19 cellular contexts compared by ENCODE assay signal in the genomic region with DNA sequence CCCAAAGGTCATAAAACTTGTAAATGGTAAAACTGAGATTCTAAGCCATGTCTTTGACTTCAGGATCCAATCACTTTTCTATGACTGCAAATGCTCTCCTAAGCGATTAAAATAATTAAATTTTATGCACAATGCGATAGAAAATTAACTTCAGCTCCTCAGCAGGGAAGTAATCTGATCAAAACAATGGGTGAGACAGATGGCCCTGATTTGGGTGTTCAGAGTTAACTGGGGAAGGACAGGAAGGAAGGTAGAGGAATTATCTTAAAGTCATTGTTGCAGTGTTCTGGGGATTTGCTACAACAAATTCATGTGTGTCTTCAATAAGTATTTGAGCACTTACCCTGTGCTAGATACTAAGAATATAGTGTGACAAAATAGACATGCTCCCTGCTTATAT.
DNase-seq lines count a peak whose midpoint lies in the region; ATAC-seq, FAIRE-seq and TF ChIP-seq lines count a peak whose summit lies in the region.
"Had no signal": no experiment of that assay in that cellular context is flagged by ENCODE, and none has a peak within 500 bp of the region (broad histone marks: within the 10 kb centered on the region; RNA-seq: fewer than 3 reads in every experiment).

No MANE protein-coding gene starts in this region.

- WGBS in psoas muscle, 3 donors = 70 to 85% (median 79%) methylated on average over 2 of the region's 2 CpGs

- H3K4me1 ChIP-seq in psoas muscle = no peaks in the 10 kb centered on the region
- H3K4me1 ChIP-seq: Caco-2 had no signal

- H3K36me3 ChIP-seq in psoas muscle (ENCODE audit: insufficient read depth in 1 of 2, low read depth in 1 of 2) = no peaks in the 10 kb centered on the region

- no peak for TF ChIP-seq CTCF in D721Med (IDR thresholded peaks at IDR 0.05; ENCODE audit: insufficient read depth, missing control alignments)
- no peak for TF ChIP-seq CTCF in psoas muscle (IDR thresholded peaks at IDR 0.05)

- H3K27me3 ChIP-seq in psoas muscle (ENCODE audit: insufficient read depth in 3 of 3, low read length in 2 of 3) = no peaks in the 10 kb centered on the region

- H3K27ac ChIP-seq in psoas muscle = no peak overlapping the region
- H3K27ac ChIP-seq: C4-2B, HL-60 had no signal

- H3K9me3 ChIP-seq in psoas muscle = no peaks in the 10 kb centered on the region
- H3K9me3 ChIP-seq: Caco-2 had no signal

- DNase-seq in D721Med (ENCODE audit: insufficient read length, low spot score) (no peak), NCI-H69 (lab: John Stamatoyannopoulos, UW) (peak; percentile 86), SKM-1 (lab: John Stamatoyannopoulos, UW; ENCODE audit: unreplicated experiment) (no peak), psoas muscle (no peak), GM19239 (ENCODE audit: insufficient read length, low spot score) (no peak)
- DNase-seq: AML-193; Caco-2; CD4-positive, alpha-beta T cell; DMS79 treated with DMSO at 0.1 percent for 48 hours; GF-D8; H7; HFFc6 had no signal

- ATAC-seq in SK-N-SH treated with all-trans-retinoic acid at 6 μM for 48 hours (no peak), psoas muscle (no peak), GM21786 (IDR thresholded peaks at IDR 0.05; ENCODE audit: unreplicated experiment) (no peak)
- ATAC-seq: GM23338, HCT116 had no signal

- intact Hi-C loops in psoas muscle (cut with DNase I) = no loop called here

- H3K4me3 ChIP-seq in psoas muscle = no peak overlapping the region
- H3K4me3 ChIP-seq: GM23338 had no signal

- FAIRE-seq in D721Med (lab: Jason Lieb, UNC) (peak; percentile 98), GM19239 (lab: Jason Lieb, UNC) (no peak)
- FAIRE-seq: A204.1 had no signal

TF ChIP-seq in SK-N-SH treated with all-trans-retinoic acid at 6 μM for 48 hours, 23 proteins besides CTCF, POLR2A, EP300 and RAD21:
- TF ChIP-seq ZNF565 (CRISPR knock-in tag; conservative IDR thresholded peaks at IDR 0.05; ENCODE audit: low read depth) = no peak
- no peak for TF ChIP-seq ZC3H10 (CRISPR knock-in tag; IDR thresholded peaks at IDR 0.05)
- TF ChIP-seq, protein P1, sequence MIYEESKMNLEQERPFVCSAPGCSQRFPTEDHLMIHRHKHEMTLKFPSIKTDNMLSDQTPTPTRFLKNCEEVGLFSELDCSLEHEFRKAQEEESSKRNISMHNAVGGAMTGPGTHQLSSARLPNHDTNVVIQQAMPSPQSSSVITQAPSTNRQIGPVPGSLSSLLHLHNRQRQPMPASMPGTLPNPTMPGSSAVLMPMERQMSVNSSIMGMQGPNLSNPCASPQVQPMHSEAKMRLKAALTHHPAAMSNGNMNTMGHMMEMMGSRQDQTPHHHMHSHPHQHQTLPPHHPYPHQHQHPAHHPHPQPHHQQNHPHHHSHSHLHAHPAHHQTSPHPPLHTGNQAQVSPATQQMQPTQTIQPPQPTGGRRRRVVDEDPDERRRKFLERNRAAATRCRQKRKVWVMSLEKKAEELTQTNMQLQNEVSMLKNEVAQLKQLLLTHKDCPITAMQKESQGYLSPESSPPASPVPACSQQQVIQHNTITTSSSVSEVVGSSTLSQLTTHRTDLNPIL (CRISPR knock-in tag; IDR thresholded peaks at IDR 0.05; ENCODE audit: low read depth) = no peak
- TF ChIP-seq ARNTL (CRISPR knock-in tag; IDR thresholded peaks at IDR 0.05; ENCODE audit: borderline replicate concordance, low read depth) = no peak
- TF ChIP-seq TCF4 (CRISPR knock-in tag; IDR thresholded peaks at IDR 0.05; ENCODE audit: borderline replicate concordance) = peak; percentile 46; the same call in 1 of the 2 replicates
- no peak for TF ChIP-seq SNAI2 (CRISPR knock-in tag; IDR thresholded peaks at IDR 0.05)
- TF ChIP-seq ZNF8 (CRISPR knock-in tag; IDR thresholded peaks at IDR 0.05) = no peak
